In the genomic region with DNA sequence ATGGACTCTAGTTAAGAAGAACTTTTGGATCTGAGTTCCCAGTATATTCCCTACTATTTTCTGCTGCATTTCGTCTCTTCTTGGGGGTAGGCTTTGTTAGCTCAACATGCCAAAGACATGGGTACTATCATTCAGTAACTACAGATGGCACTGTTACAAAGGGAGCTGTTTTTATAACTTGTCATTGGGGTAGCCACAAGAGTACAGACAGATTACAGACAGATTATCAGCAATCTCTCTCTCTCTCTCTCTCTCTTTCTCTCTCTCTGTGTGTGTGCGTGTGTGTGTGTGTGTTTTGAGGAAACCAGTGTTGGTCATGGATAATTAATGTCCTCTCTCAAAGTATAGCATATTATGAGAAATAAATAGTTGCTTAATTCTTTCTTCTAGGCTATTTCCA, we compare ENCODE assay signal across 10 cellular contexts.
A peak's percentile ranks its signal among the peaks of the same experiment; 100 is the strongest.
DNase-seq lines count a peak whose midpoint lies in the region; ATAC-seq and TF ChIP-seq lines count a peak whose summit lies in the region.
"Had no signal": no experiment of that assay in that cellular context is flagged by ENCODE, and none has a peak within 500 bp of the region (broad histone marks: within the 10 kb centered on the region; RNA-seq: fewer than 3 reads in every experiment).

No MANE protein-coding gene starts in this region.

- no peak for TF ChIP-seq POLR2A in transverse colon (IDR thresholded peaks at IDR 0.05)

- 68 to 71% methylated on average over 1 to 2 of the region's 2 CpGs for WGBS in transverse colon (ENCODE audit: low coverage in 1 of 2), 2 donors

- H3K27me3 ChIP-seq in left ventricle myocardium inferior (ENCODE audit: low read depth): no peaks in the 10 kb centered on the region
- no peaks in the 10 kb centered on the region for H3K27me3 ChIP-seq in SJSA1 (replicated peaks)
- no peaks in the 10 kb centered on the region for H3K27me3 ChIP-seq in foreskin keratinocyte
- no peaks in the 10 kb centered on the region for H3K27me3 ChIP-seq in transverse colon

- TF ChIP-seq EP300 in transverse colon (IDR thresholded peaks at IDR 0.05; ENCODE audit: low read depth): no peak

- no peaks in the 10 kb centered on the region for H3K9me3 ChIP-seq in left ventricle myocardium inferior (replicated peaks)
- no peaks in the 10 kb centered on the region for H3K9me3 ChIP-seq in SJSA1 (replicated peaks)
- no peaks in the 10 kb centered on the region for H3K9me3 ChIP-seq in transverse colon

- peaks cover 15% of the 10 kb centered on the region for H3K4me1 ChIP-seq in left ventricle myocardium inferior
- H3K4me1 ChIP-seq in SJSA1 (replicated peaks): peaks cover 23% of the 10 kb centered on the region
- peaks cover 17% of the 10 kb centered on the region for H3K4me1 ChIP-seq in foreskin keratinocyte
- H3K4me1 ChIP-seq in transverse colon: peaks cover 0 to 17% (median 7%) of the 10 kb centered on the region in 4 donors

- peak; percentile 25 for ATAC-seq in foreskin keratinocyte

- no peak for DNase-seq in left ventricle myocardium inferior
- no peak for DNase-seq in cardiac septum (ENCODE audit: low spot score)
- peak in 1 of 2 experiments; percentile 76 for DNase-seq in SJSA1 (ENCODE audit: low read depth in 1 of 2, low spot score in 2 of 2)
- peak in 1 of 2 donors; percentile 34 for DNase-seq in foreskin keratinocyte
- no peak for DNase-seq in transverse colon
- no peak for DNase-seq in NCI-H2227 (lab: John Stamatoyannopoulos, UW; ENCODE audit: unreplicated experiment)
- DNase-seq in effector CD4-positive, alpha-beta T cell: no peak
- no peak for DNase-seq in nucleus accumbens (lab: John Stamatoyannopoulos, UW)
- DNase-seq: activated T-cell treated with anti-CD3 and anti-CD28 coated beads, Interleukin-2, amount 50 U/mL, for 1 hour; Calu3 had no signal

- peak; percentile 20 for TF ChIP-seq CTCF in left ventricle myocardium inferior (IDR thresholded peaks at IDR 0.05; ENCODE audit: borderline replicate concordance)
- TF ChIP-seq CTCF in foreskin keratinocyte (conservative IDR thresholded peaks at IDR 0.05): peak; percentile 45
- TF ChIP-seq CTCF in transverse colon (IDR thresholded peaks at IDR 0.05): peak in 1 of 5 experiments; percentile 13

- no peak overlapping the region for H3K4me3 ChIP-seq in left ventricle myocardium inferior
- no peak overlapping the region for H3K4me3 ChIP-seq in SJSA1
- H3K4me3 ChIP-seq in transverse colon: no peak overlapping the region

- in situ Hi-C loops in transverse colon (cut with MboI; ENCODE audit: low pct_ligation_motif_present in 1 of 4, low pct_unique_long_range_greater_than_20kb in 1 of 4, low sequenced_read_pairs in 3 of 4): no loop called here

- intact Hi-C loops in left ventricle myocardium inferior (cut with micrococcal nuclease): no loop called here
- intact Hi-C loops in cardiac septum (cut with DNase I): no loop called here
- intact Hi-C loops in transverse colon (cut with DNase I; ENCODE audit: low total_unique reads): no loop called here

- H3K27ac ChIP-seq in left ventricle myocardium inferior (replicated peaks) (no peak overlapping the region), SJSA1 (peak overlapping the region; percentile 53), foreskin keratinocyte (no peak overlapping the region), transverse colon (peak overlapping the region; percentile 42 to 68 (median 58))

- H3K36me3 ChIP-seq in left ventricle myocardium inferior: peaks cover 23% of the 10 kb centered on the region
- H3K36me3 ChIP-seq in SJSA1: peaks cover 3% of the 10 kb centered on the region; the same call in 1 of the 2 replicates
- H3K36me3 ChIP-seq in transverse colon: no peaks in the 10 kb centered on the region

Comparison
In these comparisons a context has a peak if more than half of its experiments do, and no peak if none do; other contexts are left out.
1. H3K27ac ChIP-seq: peak in SJSA1 (single experiment) and transverse colon (4 of 4); none in left ventricle myocardium inferior (single experiment) and foreskin keratinocyte (single experiment).